34 cellular contexts compared by ENCODE assay signal in genomic region chr10:11002916-11003315, GRCh38.
"Had no signal": no experiment of that assay in that cellular context is flagged by ENCODE, and none has a peak within 500 bp of the region (broad histone marks: within the 10 kb centered on the region; RNA-seq: fewer than 3 reads in every experiment).

No MANE protein-coding gene starts in this region.

- H3K36me3 ChIP-seq: MG63 had no signal

- H3K27ac ChIP-seq: KMS-11 had no signal

- DNase-seq: Karpas-422, Kasumi-1, KBM-7, KG1, MG63, MM.1S, MV-4-11, NCI-H1048, NCI-H1092, NCI-H1092 treated with DMSO at 0.1 percent for 48 hours, NCI-H1105, NCI-H1105 treated with DMSO at 0.1 percent for 48 hours, NCI-H1417, NCI-H1417 treated with DMSO at 0.1 percent for 48 hours, NCI-H1436, NCI-H1436 treated with DMSO at 0.1 percent for 48 hours, NCI-H146, NCI-H1694, NCI-H1694 treated with DMSO at 0.1 percent for 48 hours, NCI-H187, NCI-H187 treated with DMSO at 0.1 percent for 48 hours, NCI-H1930, NCI-H2029, NCI-H2029 treated with DMSO at 0.1 percent for 48 hours, NCI-H2081 treated with DMSO at 0.1 percent for 48 hours, NCI-H2107, NCI-H2171, NCI-H2171 treated with DMSO at 0.1 percent for 48 hours, NCI-H2227 treated with DMSO at 0.1 percent for 48 hours, NCI-H226, NCI-H345, NCI-H446, NCI-H446 treated with DMSO at 0.1 percent for 48 hours had no signal

- H3K9me3 ChIP-seq: MG63 had no signal

- H3K4me3 ChIP-seq: MG63 had no signal

- H3K27me3 ChIP-seq: MG63 had no signal
